In genomic region chr3:155270063-155270462, GRCh38 we compare ENCODE assay signal across 28 cellular contexts. TPM values are rescaled to one million over a fixed set of nuclear protein-coding genes. Genes with fewer than 3 reads are reported as not detected.
"Had no signal": no experiment of that assay in that cellular context is flagged by ENCODE, and none has a peak within 500 bp of the region (broad histone marks: within the 10 kb centered on the region; RNA-seq: fewer than 3 reads in every experiment).

No MANE protein-coding gene starts in this region.

- FAIRE-seq: endothelial cell of umbilical vein had no signal

- H3K36me3 ChIP-seq: breast epithelium, colonic mucosa, ovary, prostate gland, upper lobe of right lung had no signal

- H3K27ac ChIP-seq: breast epithelium, colonic mucosa, dorsolateral prefrontal cortex, ovary, prostate gland, upper lobe of right lung had no signal

- H3K27me3 Mint-ChIP-seq: activated B cell treated with CpG ODN at 0.5 μM for 24 hours; activated naive CD8-positive, alpha-beta T cell; effector memory CD8-positive, alpha-beta T cell; natural killer cell treated with Interleukin-12 subunit alpha and Interleukin-12 subunit beta and Interleukin-15 and Interleukin-18, amount 100 ng/mL, for 72 hours had no signal

- H3K4me1 ChIP-seq: breast epithelium, colonic mucosa, prostate gland, upper lobe of right lung had no signal

- H3K27ac Mint-ChIP-seq: activated B cell treated with CpG ODN at 0.5 μM for 24 hours; activated CD4-positive, alpha-beta T cell treated with anti-CD3 and anti-CD28 coated beads for 36 hours; activated naive CD8-positive, alpha-beta T cell; activated T-helper 2 cell treated with anti-CD3 and anti-CD28 coated beads, Interferon-gamma antibody, Interleukin-2, Interleukin-4, amounts not matched to agents 10 μg/mL and 5 μg/mL and 100 μg/mL, durations not matched to agents 14 hours and 24 hours and 36 hours; effector memory CD8-positive, alpha-beta T cell; natural killer cell treated with Interleukin-12 subunit alpha and Interleukin-12 subunit beta and Interleukin-15 and Interleukin-18, amount 100 ng/mL, for 72 hours; T-helper 1 cell treated with Interleukin-12 subunit alpha and Interleukin-12 subunit beta and Interleukin-4 antibody, amounts not matched to agents 30 μg/mL and 1 μg/mL, for 36 hours had no signal

- H3K9me3 Mint-ChIP-seq: activated B cell treated with CpG ODN at 0.5 μM for 24 hours; activated T-cell treated with anti-CD3 and anti-CD28 coated beads, Interleukin-2, amount 50 U/mL, for 4 hours; activated T-helper 2 cell treated with anti-CD3 and anti-CD28 coated beads, Interferon-gamma antibody, Interleukin-2, Interleukin-4, amounts not matched to agents 10 μg/mL and 5 μg/mL and 100 μg/mL, durations not matched to agents 14 hours and 24 hours and 36 hours; effector memory CD8-positive, alpha-beta T cell; T-helper 1 cell treated with Interleukin-12 subunit alpha and Interleukin-12 subunit beta and Interleukin-4 antibody, amounts not matched to agents 30 μg/mL and 1 μg/mL, for 36 hours had no signal

- H3K9me3 ChIP-seq: breast epithelium, colonic mucosa, ovary, prostate gland, upper lobe of right lung had no signal

- H3K4me3 ChIP-seq: breast epithelium, colonic mucosa, dorsolateral prefrontal cortex, ovary, prostate gland, upper lobe of right lung had no signal

- DNase-seq: activated B cell treated with CpG ODN at 0.5 μM for 24 hours; activated CD4-positive, alpha-beta T cell treated with anti-CD3 and anti-CD28 coated beads for 36 hours; activated CD4-positive, alpha-beta T cell treated with anti-CD3 and anti-CD28 coated beads, Interleukin-2, amount 50 U/mL, for 4 hours; activated CD8-positive, alpha-beta memory T cell treated with anti-CD3 and anti-CD28 coated beads, Interleukin-2, amount 50 U/mL, for 48 hours; activated naive CD4-positive, alpha-beta T cell; activated T-cell treated with anti-CD3 and anti-CD28 coated beads, Interleukin-2, amount 50 U/mL, for 4 hours; colonic mucosa; dorsolateral prefrontal cortex; effector memory CD8-positive, alpha-beta T cell; hypothalamus; left ventricle myocardium superior; ovary; stimulated activated CD4-positive, alpha-beta T cell treated with anti-CD3 and anti-CD28 coated beads, Interleukin-12 subunit alpha, Interleukin-12 subunit beta, amount 100 ng/mL, for 4 hours; stimulated activated CD4-positive, alpha-beta T cell treated with anti-CD3 and anti-CD28 coated beads, Interleukin-4, amount 100 ng/mL, for 4 hours; stimulated activated naive CD8-positive, alpha-beta T cell treated with anti-CD3 and anti-CD28 coated beads, Interleukin-15, Interleukin-2, amounts not matched to agents 100 U/mL and 50 U/mL, for 24 hours; T1000; upper lobe of right lung had no signal

- H3K36me3 Mint-ChIP-seq: activated naive CD8-positive, alpha-beta T cell; natural killer cell treated with Interleukin-12 subunit alpha and Interleukin-12 subunit beta and Interleukin-15 and Interleukin-18, amount 100 ng/mL, for 72 hours had no signal

- H3K27me3 ChIP-seq: breast epithelium, colonic mucosa, ovary, upper lobe of right lung had no signal

- H3K4me1 Mint-ChIP-seq: activated B cell treated with CpG ODN at 0.5 μM for 24 hours; activated CD4-positive, alpha-beta T cell treated with anti-CD3 and anti-CD28 coated beads for 36 hours had no signal

- H3K4me3 Mint-ChIP-seq: activated B cell treated with CpG ODN at 0.5 μM for 24 hours; activated CD4-positive, alpha-beta T cell treated with anti-CD3 and anti-CD28 coated beads for 36 hours; activated naive CD8-positive, alpha-beta T cell; activated T-cell treated with anti-CD3 and anti-CD28 coated beads, Interleukin-2, amount 50 U/mL, for 4 hours; effector memory CD8-positive, alpha-beta T cell; natural killer cell treated with Interleukin-12 subunit alpha and Interleukin-12 subunit beta and Interleukin-15 and Interleukin-18, amount 100 ng/mL, for 72 hours; T-helper 1 cell treated with Interleukin-12 subunit alpha and Interleukin-12 subunit beta and Interleukin-4 antibody, amounts not matched to agents 30 μg/mL and 1 μg/mL, for 36 hours had no signal

RNA-seq across cellular contexts. Expression of gene STRIT1, which starts 23.4 kb away (rescaled TPM):
- total RNA-seq: activated B cell treated with CpG ODN at 0.5 μM for 24 hours; activated CD4-positive, alpha-beta T cell treated with anti-CD3 and anti-CD28 coated beads for 36 hours; activated CD8-positive, alpha-beta memory T cell treated with anti-CD3 and anti-CD28 coated beads for 36 hours; activated T-cell treated with anti-CD3 and anti-CD28 coated beads, Interleukin-2, amount 50 U/mL, for 4 hours; activated T-helper 2 cell treated with anti-CD3 and anti-CD28 coated beads, Interferon-gamma antibody, Interleukin-2, Interleukin-4, amounts not matched to agents 10 μg/mL and 5 μg/mL and 100 μg/mL, durations not matched to agents 14 hours and 24 hours and 36 hours; colonic mucosa; dorsolateral prefrontal cortex; endothelial cell of umbilical vein; fibroblast of lung; glomerular endothelial cell; natural killer cell treated with Interleukin-12 subunit alpha and Interleukin-12 subunit beta and Interleukin-15 and Interleukin-18, amount 100 ng/mL, for 72 hours; ovary; subcutaneous adipose tissue; upper lobe of right lung had no signal
